ENCODE assay signal across 21 cellular contexts in genomic region chr18:7711495-7711894, GRCh38.
DNase-seq lines count a peak whose midpoint lies in the region; ATAC-seq lines count a peak whose summit lies in the region.
"Had no signal": no experiment of that assay in that cellular context is flagged by ENCODE, and none has a peak within 500 bp of the region (broad histone marks: within the 10 kb centered on the region; RNA-seq: fewer than 3 reads in every experiment).

No MANE protein-coding gene starts in this region.

- no peaks in the 10 kb centered on the region for H3K4me1 ChIP-seq in mesendoderm (ENCODE audit: control insufficient read depth, low read depth, low read length)

- no peak overlapping the region for H2BK15ac ChIP-seq in mesendoderm (replicated peaks; ENCODE audit: low read depth)

- H3K4me2 ChIP-seq in mesendoderm (ENCODE audit: low read length): no peak overlapping the region

- no peaks in the 10 kb centered on the region for H3K36me3 ChIP-seq in mesendoderm (ENCODE audit: control insufficient read depth, insufficient read depth, low read length)

- ATAC-seq in GM18868 (IDR thresholded peaks at IDR 0.05; ENCODE audit: unreplicated experiment) (peak; percentile 82), HG02588 (IDR thresholded peaks at IDR 0.05; ENCODE audit: unreplicated experiment) (peak; percentile 72), left lobe of liver (no peak)
- peak; percentile 49 to 59 for ATAC-seq in stimulated activated naive B cell treated with anti-CD40 and anti-IgM and Interleukin-4, amounts not matched to agents 10 μg/mL and 1 μg/mL and 100 μg/mL, for 72 hours (replicated peaks)

- H3K9ac ChIP-seq in mesendoderm (ENCODE audit: low read length): no peak overlapping the region

- H3K36me3 Mint-ChIP-seq in stimulated activated naive B cell treated with anti-CD40 and anti-IgM and Interleukin-4, amounts not matched to agents 10 μg/mL and 1 μg/mL and 100 μg/mL, for 72 hours: peaks cover 0 to 1% of the 10 kb centered on the region in 2 donors

- no peaks in the 10 kb centered on the region for H3K27me3 Mint-ChIP-seq in stimulated activated naive B cell treated with anti-CD40 and anti-IgM and Interleukin-4, amounts not matched to agents 10 μg/mL and 1 μg/mL and 100 μg/mL, for 72 hours

- DNase-seq in RPMI7951 (ENCODE audit: low read depth) (peak; percentile 13), mesendoderm (no peak), left lobe of liver (ENCODE audit: low spot score) (no peak), NCI-H2196 treated with DMSO at 0.1 percent for 48 hours (lab: John Stamatoyannopoulos, UW; ENCODE audit: unreplicated experiment) (no peak)
- DNase-seq in stimulated activated naive B cell treated with anti-CD40 and anti-IgM and Interleukin-4, amounts not matched to agents 10 μg/mL and 1 μg/mL and 100 μg/mL, for 72 hours: no peak
- DNase-seq: AML-193, DMS79 treated with DMSO at 0.1 percent for 48 hours, GDM1, H7, HFFc6, Kasumi-1, NCI-H1105 treated with DMSO at 0.1 percent for 48 hours, NCI-H1694 treated with DMSO at 0.1 percent for 48 hours, NCI-H510A treated with DMSO at 0.1 percent for 48 hours, NCI-H774, SHP77 had no signal

- peaks cover 8% of the 10 kb centered on the region in 2 donors for H3K9me3 Mint-ChIP-seq in stimulated activated naive B cell treated with anti-CD40 and anti-IgM and Interleukin-4, amounts not matched to agents 10 μg/mL and 1 μg/mL and 100 μg/mL, for 72 hours

- H2AK5ac ChIP-seq in mesendoderm (ENCODE audit: low read length): no peak overlapping the region

- WGBS in mesendoderm (ENCODE audit: extremely low coverage, insufficient coverage, low lambda C conversion rate): no CpG with 5 or more reads among the region's 2 CpGs

- H4K5ac ChIP-seq in mesendoderm (ENCODE audit: low read length): no peak overlapping the region

- no peak overlapping the region for H3K23ac ChIP-seq in mesendoderm (ENCODE audit: low read length)

- no peak overlapping the region for H2BK5ac ChIP-seq in mesendoderm (ENCODE audit: low read length)

- H3K4ac ChIP-seq in mesendoderm (ENCODE audit: low read depth, low read length): no peak overlapping the region

- no peaks in the 10 kb centered on the region for H3K4me1 Mint-ChIP-seq in stimulated activated naive B cell treated with anti-CD40 and anti-IgM and Interleukin-4, amounts not matched to agents 10 μg/mL and 1 μg/mL and 100 μg/mL, for 72 hours

- no peak overlapping the region for H3K56ac ChIP-seq in mesendoderm (ENCODE audit: low read length)

- no peak overlapping the region for H3K27ac ChIP-seq in mesendoderm (ENCODE audit: low read depth, low read length)
- H3K27ac ChIP-seq: C4-2B, SK-N-MC had no signal

- H4K8ac ChIP-seq in mesendoderm (ENCODE audit: low read depth, low read length): no peak overlapping the region

- H2BK120ac ChIP-seq in mesendoderm (ENCODE audit: low read depth, low read length): no peak overlapping the region

- no peaks in the 10 kb centered on the region for H3K79me2 ChIP-seq in mesendoderm (ENCODE audit: control insufficient read depth, insufficient read depth, low read length)

- no peaks in the 10 kb centered on the region for H3K79me1 ChIP-seq in mesendoderm (ENCODE audit: low read length)

- H3K18ac ChIP-seq in mesendoderm (ENCODE audit: low read length): no peak overlapping the region

- no peaks in the 10 kb centered on the region for H3K27me3 ChIP-seq in mesendoderm (ENCODE audit: insufficient read depth, low read length, poor library complexity)

- H3K27ac Mint-ChIP-seq in stimulated activated naive B cell treated with anti-CD40 and anti-IgM and Interleukin-4, amounts not matched to agents 10 μg/mL and 1 μg/mL and 100 μg/mL, for 72 hours: no peak overlapping the region
- H3K27ac Mint-ChIP-seq: HFFc6; T-helper 2 cell treated with Interferon-gamma antibody and Interleukin-4, amounts not matched to agents 5 μg/mL and 100 μg/mL, for 36 hours had no signal

- H3K4me3 ChIP-seq in mesendoderm (ENCODE audit: low read length): no peak overlapping the region
- H3K4me3 ChIP-seq: SK-N-MC had no signal

- H3K4me3 Mint-ChIP-seq in stimulated activated naive B cell treated with anti-CD40 and anti-IgM and Interleukin-4, amounts not matched to agents 10 μg/mL and 1 μg/mL and 100 μg/mL, for 72 hours: no peak overlapping the region
- H3K4me3 Mint-ChIP-seq: HFFc6; T-helper 2 cell treated with Interferon-gamma antibody and Interleukin-4, amounts not matched to agents 5 μg/mL and 100 μg/mL, for 36 hours had no signal
